Comparison of ENCODE assay signal across 1 cellular context in the genomic region with DNA sequence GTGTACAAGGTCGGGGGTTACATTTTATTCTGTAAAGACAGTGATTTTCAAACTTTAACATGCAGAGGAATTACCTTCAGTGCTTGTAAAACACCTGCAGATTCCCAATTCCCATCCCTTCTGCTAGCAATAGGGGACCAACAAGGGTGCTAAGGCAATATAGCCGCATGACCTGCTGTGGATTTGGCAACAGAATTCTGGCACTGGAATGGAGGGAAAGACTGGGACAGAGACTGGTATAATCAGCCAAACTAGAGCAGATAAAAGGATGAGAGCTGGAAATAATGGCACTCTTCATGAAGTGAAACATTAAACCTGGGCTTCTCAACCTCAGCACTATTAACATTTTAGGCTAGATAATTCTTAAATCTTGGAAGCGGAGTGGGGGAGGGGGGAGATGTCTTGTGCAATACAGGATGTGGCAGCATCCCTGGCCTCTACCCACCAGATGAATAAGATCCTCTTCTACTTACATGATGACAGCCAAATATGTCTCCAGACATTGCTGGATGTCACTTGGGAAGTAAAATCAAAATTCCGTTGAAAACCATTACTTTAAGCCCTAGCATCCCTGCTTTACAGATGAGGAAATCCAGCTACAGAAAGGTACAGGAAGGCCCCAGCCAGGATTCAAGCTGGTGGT.
TF ChIP-seq lines count a peak whose summit lies in the region.

No MANE protein-coding gene starts in this region.

TF ChIP-seq in HepG2, 621 proteins besides CTCF, POLR2A, EP300 and RAD21 (continued from another document and continues in another):
- TF ChIP-seq, protein P1, sequence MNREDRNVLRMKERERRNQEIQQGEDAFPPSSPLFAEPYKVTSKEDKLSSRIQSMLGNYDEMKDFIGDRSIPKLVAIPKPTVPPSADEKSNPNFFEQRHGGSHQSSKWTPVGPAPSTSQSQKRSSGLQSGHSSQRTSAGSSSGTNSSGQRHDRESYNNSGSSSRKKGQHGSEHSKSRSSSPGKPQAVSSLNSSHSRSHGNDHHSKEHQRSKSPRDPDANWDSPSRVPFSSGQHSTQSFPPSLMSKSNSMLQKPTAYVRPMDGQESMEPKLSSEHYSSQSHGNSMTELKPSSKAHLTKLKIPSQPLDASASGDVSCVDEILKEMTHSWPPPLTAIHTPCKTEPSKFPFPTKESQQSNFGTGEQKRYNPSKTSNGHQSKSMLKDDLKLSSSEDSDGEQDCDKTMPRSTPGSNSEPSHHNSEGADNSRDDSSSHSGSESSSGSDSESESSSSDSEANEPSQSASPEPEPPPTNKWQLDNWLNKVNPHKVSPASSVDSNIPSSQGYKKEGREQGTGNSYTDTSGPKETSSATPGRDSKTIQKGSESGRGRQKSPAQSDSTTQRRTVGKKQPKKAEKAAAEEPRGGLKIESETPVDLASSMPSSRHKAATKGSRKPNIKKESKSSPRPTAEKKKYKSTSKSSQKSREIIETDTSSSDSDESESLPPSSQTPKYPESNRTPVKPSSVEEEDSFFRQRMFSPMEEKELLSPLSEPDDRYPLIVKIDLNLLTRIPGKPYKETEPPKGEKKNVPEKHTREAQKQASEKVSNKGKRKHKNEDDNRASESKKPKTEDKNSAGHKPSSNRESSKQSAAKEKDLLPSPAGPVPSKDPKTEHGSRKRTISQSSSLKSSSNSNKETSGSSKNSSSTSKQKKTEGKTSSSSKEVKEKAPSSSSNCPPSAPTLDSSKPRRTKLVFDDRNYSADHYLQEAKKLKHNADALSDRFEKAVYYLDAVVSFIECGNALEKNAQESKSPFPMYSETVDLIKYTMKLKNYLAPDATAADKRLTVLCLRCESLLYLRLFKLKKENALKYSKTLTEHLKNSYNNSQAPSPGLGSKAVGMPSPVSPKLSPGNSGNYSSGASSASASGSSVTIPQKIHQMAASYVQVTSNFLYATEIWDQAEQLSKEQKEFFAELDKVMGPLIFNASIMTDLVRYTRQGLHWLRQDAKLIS (CRISPR knock-in tag; IDR thresholded peaks at IDR 0.05): no peak; the same call in 1 of the 2 replicates
- TF ChIP-seq JUNB (CRISPR knock-in tag; IDR thresholded peaks at IDR 0.05; ENCODE audit: borderline replicate concordance): no peak
- TF ChIP-seq, protein P2, sequence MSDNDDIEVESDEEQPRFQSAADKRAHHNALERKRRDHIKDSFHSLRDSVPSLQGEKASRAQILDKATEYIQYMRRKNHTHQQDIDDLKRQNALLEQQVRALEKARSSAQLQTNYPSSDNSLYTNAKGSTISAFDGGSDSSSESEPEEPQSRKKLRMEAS (IDR thresholded peaks at IDR 0.05): no peak
- no peak for TF ChIP-seq MYC (CRISPR knock-in tag; IDR thresholded peaks at IDR 0.05; ENCODE audit: borderline replicate concordance)
- TF ChIP-seq TEF (CRISPR knock-in tag; IDR thresholded peaks at IDR 0.05): no peak
- TF ChIP-seq, protein P3, sequence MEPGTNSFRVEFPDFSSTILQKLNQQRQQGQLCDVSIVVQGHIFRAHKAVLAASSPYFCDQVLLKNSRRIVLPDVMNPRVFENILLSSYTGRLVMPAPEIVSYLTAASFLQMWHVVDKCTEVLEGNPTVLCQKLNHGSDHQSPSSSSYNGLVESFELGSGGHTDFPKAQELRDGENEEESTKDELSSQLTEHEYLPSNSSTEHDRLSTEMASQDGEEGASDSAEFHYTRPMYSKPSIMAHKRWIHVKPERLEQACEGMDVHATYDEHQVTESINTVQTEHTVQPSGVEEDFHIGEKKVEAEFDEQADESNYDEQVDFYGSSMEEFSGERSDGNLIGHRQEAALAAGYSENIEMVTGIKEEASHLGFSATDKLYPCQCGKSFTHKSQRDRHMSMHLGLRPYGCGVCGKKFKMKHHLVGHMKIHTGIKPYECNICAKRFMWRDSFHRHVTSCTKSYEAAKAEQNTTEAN (CRISPR knock-in tag; conservative IDR thresholded peaks at IDR 0.05): no peak
- TF ChIP-seq PRPF4 (IDR thresholded peaks at IDR 0.05; ENCODE audit: low read depth, low read length, poor library complexity, severe bottlenecking): peak; percentile 17
- no peak for TF ChIP-seq ZNF607 (CRISPR knock-in tag; IDR thresholded peaks at IDR 0.05; ENCODE audit: borderline replicate concordance)
- TF ChIP-seq, protein P4, sequence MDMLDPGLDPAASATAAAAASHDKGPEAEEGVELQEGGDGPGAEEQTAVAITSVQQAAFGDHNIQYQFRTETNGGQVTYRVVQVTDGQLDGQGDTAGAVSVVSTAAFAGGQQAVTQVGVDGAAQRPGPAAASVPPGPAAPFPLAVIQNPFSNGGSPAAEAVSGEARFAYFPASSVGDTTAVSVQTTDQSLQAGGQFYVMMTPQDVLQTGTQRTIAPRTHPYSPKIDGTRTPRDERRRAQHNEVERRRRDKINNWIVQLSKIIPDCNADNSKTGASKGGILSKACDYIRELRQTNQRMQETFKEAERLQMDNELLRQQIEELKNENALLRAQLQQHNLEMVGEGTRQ (IDR thresholded peaks at IDR 0.05; ENCODE audit: low read depth, low read length): no peak
- TF ChIP-seq, protein P4 (CRISPR knock-in tag; IDR thresholded peaks at IDR 0.05; ENCODE audit: borderline replicate concordance): no peak
- TF ChIP-seq NCOR1 (IDR thresholded peaks at IDR 0.05; ENCODE audit: borderline replicate concordance, low read length): no peak
- TF ChIP-seq ATF6 (CRISPR knock-in tag; conservative IDR thresholded peaks at IDR 0.05): no peak
- no peak for TF ChIP-seq ZNF576 (CRISPR knock-in tag; IDR thresholded peaks at IDR 0.05)
- no peak for TF ChIP-seq PAWR (CRISPR knock-in tag; IDR thresholded peaks at IDR 0.05; ENCODE audit: borderline replicate concordance)
- no peak for TF ChIP-seq ZNF24 (IDR thresholded peaks at IDR 0.05)
- no peak for TF ChIP-seq KLF6 (CRISPR knock-in tag; IDR thresholded peaks at IDR 0.05)
- no peak for TF ChIP-seq RFXAP (CRISPR knock-in tag; IDR thresholded peaks at IDR 0.05; ENCODE audit: borderline replicate concordance)
- peak; percentile 4; the same call in 1 of the 2 replicates for TF ChIP-seq HNF4A (CRISPR knock-in tag; IDR thresholded peaks at IDR 0.05)
- TF ChIP-seq GABPA (IDR thresholded peaks at IDR 0.05; ENCODE audit: low read depth, low read length): no peak
- TF ChIP-seq GABPA (CRISPR knock-in tag; IDR thresholded peaks at IDR 0.05; ENCODE audit: low read depth): peak; percentile 31; the same call in 1 of the 2 replicates
- TF ChIP-seq JARID2 (CRISPR knock-in tag; IDR thresholded peaks at IDR 0.05; ENCODE audit: insufficient replicate concordance): no peak
- no peak for TF ChIP-seq NONO (IDR thresholded peaks at IDR 0.05)
- no peak for TF ChIP-seq NONO (CRISPR knock-in tag; conservative IDR thresholded peaks at IDR 0.05)
- no peak for TF ChIP-seq AHR (CRISPR knock-in tag; IDR thresholded peaks at IDR 0.05)
- no peak for TF ChIP-seq ZBTB3 (CRISPR knock-in tag; IDR thresholded peaks at IDR 0.05; ENCODE audit: borderline replicate concordance, low read depth)
- no peak for TF ChIP-seq RFX1 (IDR thresholded peaks at IDR 0.05)
- TF ChIP-seq ADNP (CRISPR knock-in tag; IDR thresholded peaks at IDR 0.05): no peak
- no peak for TF ChIP-seq SMAD1 (CRISPR knock-in tag; IDR thresholded peaks at IDR 0.05; ENCODE audit: borderline replicate concordance, low read depth)
- no peak for TF ChIP-seq MAZ (IDR thresholded peaks at IDR 0.05; ENCODE audit: borderline replicate concordance, low read depth, low read length)
- TF ChIP-seq MAZ (CRISPR knock-in tag; IDR thresholded peaks at IDR 0.05; ENCODE audit: low read depth): no peak
- no peak for TF ChIP-seq ZNF816 (CRISPR knock-in tag; IDR thresholded peaks at IDR 0.05; ENCODE audit: borderline replicate concordance)
- TF ChIP-seq PREB (CRISPR knock-in tag; IDR thresholded peaks at IDR 0.05): no peak
- no peak for TF ChIP-seq PLRG1 (conservative IDR thresholded peaks at IDR 0.05)
- TF ChIP-seq KDM5B (CRISPR knock-in tag; IDR thresholded peaks at IDR 0.05; ENCODE audit: borderline replicate concordance): no peak
- TF ChIP-seq NCOA5 (CRISPR knock-in tag; IDR thresholded peaks at IDR 0.05): no peak
- peak; percentile 39 for TF ChIP-seq RBM22 (optimal IDR thresholded peaks at IDR 0.05; ENCODE audit: low read length)
- no peak for TF ChIP-seq ETV6 (CRISPR knock-in tag; conservative IDR thresholded peaks at IDR 0.05)
- TF ChIP-seq, protein P5, sequence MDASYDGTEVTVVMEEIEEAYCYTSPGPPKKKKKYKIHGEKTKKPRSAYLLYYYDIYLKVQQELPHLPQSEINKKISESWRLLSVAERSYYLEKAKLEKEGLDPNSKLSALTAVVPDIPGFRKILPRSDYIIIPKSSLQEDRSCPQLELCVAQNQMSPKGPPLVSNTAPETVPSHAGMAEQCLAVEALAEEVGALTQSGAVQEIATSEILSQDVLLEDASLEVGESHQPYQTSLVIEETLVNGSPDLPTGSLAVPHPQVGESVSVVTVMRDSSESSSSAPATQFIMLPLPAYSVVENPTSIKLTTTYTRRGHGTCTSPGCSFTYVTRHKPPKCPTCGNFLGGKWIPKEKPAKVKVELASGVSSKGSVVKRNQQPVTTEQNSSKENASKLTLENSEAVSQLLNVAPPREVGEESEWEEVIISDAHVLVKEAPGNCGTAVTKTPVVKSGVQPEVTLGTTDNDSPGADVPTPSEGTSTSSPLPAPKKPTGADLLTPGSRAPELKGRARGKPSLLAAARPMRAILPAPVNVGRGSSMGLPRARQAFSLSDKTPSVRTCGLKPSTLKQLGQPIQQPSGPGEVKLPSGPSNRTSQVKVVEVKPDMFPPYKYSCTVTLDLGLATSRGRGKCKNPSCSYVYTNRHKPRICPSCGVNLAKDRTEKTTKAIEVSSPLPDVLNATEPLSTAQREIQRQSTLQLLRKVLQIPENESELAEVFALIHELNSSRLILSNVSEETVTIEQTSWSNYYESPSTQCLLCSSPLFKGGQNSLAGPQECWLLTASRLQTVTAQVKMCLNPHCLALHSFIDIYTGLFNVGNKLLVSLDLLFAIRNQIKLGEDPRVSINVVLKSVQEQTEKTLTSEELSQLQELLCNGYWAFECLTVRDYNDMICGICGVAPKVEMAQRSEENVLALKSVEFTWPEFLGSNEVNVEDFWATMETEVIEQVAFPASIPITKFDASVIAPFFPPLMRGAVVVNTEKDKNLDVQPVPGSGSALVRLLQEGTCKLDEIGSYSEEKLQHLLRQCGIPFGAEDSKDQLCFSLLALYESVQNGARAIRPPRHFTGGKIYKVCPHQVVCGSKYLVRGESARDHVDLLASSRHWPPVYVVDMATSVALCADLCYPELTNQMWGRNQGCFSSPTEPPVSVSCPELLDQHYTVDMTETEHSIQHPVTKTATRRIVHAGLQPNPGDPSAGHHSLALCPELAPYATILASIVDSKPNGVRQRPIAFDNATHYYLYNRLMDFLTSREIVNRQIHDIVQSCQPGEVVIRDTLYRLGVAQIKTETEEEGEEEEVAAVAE (CRISPR knock-in tag; IDR thresholded peaks at IDR 0.05; ENCODE audit: borderline replicate concordance): no peak
- TF ChIP-seq ARNT (IDR thresholded peaks at IDR 0.05): no peak
- TF ChIP-seq, protein P6, sequence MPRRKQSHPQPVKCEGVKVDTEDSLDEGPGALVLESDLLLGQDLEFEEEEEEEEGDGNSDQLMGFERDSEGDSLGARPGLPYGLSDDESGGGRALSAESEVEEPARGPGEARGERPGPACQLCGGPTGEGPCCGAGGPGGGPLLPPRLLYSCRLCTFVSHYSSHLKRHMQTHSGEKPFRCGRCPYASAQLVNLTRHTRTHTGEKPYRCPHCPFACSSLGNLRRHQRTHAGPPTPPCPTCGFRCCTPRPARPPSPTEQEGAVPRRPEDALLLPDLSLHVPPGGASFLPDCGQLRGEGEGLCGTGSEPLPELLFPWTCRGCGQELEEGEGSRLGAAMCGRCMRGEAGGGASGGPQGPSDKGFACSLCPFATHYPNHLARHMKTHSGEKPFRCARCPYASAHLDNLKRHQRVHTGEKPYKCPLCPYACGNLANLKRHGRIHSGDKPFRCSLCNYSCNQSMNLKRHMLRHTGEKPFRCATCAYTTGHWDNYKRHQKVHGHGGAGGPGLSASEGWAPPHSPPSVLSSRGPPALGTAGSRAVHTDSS (CRISPR knock-in tag; conservative IDR thresholded peaks at IDR 0.05): no peak
- peak; percentile 52; the same call in 1 of the 2 replicates for TF ChIP-seq TARDBP (CRISPR knock-in tag; IDR thresholded peaks at IDR 0.05)
- TF ChIP-seq RCOR2 (CRISPR knock-in tag; IDR thresholded peaks at IDR 0.05): no peak
